Comparison of ENCODE assay signal across 19 cellular contexts in the genomic region with DNA sequence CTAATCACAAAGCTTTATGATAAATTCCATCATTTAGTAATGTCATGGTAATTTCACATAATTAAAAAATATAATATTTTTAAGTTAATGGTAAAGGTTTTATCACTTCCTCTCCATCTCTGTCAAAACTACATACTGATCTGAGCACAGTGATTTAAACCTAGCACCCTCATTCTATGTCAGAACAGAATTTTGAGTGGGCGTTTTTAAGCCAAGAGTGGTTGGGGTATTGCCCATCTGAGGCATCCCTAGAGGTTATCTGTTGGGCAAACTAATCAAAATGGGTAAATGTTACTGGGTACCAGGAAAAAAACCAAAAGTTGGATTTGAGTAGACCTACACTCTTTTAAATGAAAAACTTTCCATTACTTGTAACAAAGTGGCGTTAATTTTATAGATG.
DNase-seq lines count a peak whose midpoint lies in the region; ATAC-seq lines count a peak whose summit lies in the region.
"Had no signal": no experiment of that assay in that cellular context is flagged by ENCODE, and none has a peak within 500 bp of the region (broad histone marks: within the 10 kb centered on the region; RNA-seq: fewer than 3 reads in every experiment).

No MANE protein-coding gene starts in this region.

- H3K36me3 Mint-ChIP-seq in activated T-cell treated with anti-CD3 and anti-CD28 coated beads, Interleukin-2, amount 50 U/mL, for 24 hours (ENCODE audit: low read depth) = peaks cover 20% of the 10 kb centered on the region

- peaks cover 63% of the 10 kb centered on the region for H3K4me1 Mint-ChIP-seq in activated T-cell treated with anti-CD3 and anti-CD28 coated beads, Interleukin-2, amount 50 U/mL, for 24 hours (ENCODE audit: low read depth)

- H3K4me3 Mint-ChIP-seq in activated T-cell treated with anti-CD3 and anti-CD28 coated beads, Interleukin-2, amount 50 U/mL, for 24 hours = peak overlapping the region; percentile 6
- H3K4me3 Mint-ChIP-seq: CD4-positive, alpha-beta T cell had no signal

- H3K27me3 Mint-ChIP-seq in activated T-cell treated with anti-CD3 and anti-CD28 coated beads, Interleukin-2, amount 50 U/mL, for 24 hours = no peaks in the 10 kb centered on the region
- H3K27me3 Mint-ChIP-seq: CD4-positive, alpha-beta T cell had no signal

- peaks cover 8% of the 10 kb centered on the region for H3K9me3 Mint-ChIP-seq in activated T-cell treated with anti-CD3 and anti-CD28 coated beads, Interleukin-2, amount 50 U/mL, for 24 hours
- H3K9me3 Mint-ChIP-seq: CD4-positive, alpha-beta T cell had no signal

- no peak for DNase-seq in activated T-cell treated with anti-CD3 and anti-CD28 coated beads, Interleukin-2, amount 50 U/mL, for 24 hours
- DNase-seq in activated T-cell treated with anti-CD3 and anti-CD28 coated beads for 4 hours = no peak
- peak; percentile 58 for DNase-seq in stimulated activated CD4-positive, alpha-beta T cell treated with anti-CD3 and anti-CD28 coated beads, Interleukin-4, amount 100 ng/mL, for 24 hours
- no peak for DNase-seq in NCI-H2081 (lab: John Stamatoyannopoulos, UW)
- DNase-seq: ACHN; activated CD4-positive, alpha-beta T cell treated with anti-CD3 and anti-CD28 coated beads, Interleukin-2, amount 50 U/mL, for 4 hours; CD4-positive, alpha-beta T cell; DND-41; GOT3; MM.1S; NCI-H187; NCI-H510A; OCI-M1; SJCRH30; trophoblast cell had no signal

- peak overlapping the region; percentile 95 for H3K27ac Mint-ChIP-seq in activated T-cell treated with anti-CD3 and anti-CD28 coated beads, Interleukin-2, amount 50 U/mL, for 24 hours
- H3K27ac Mint-ChIP-seq: CD4-positive, alpha-beta T cell had no signal

- ATAC-seq in GM18508 (IDR thresholded peaks at IDR 0.05; ENCODE audit: insufficient read depth, unreplicated experiment) (peak; percentile 29), HG02763 (IDR thresholded peaks at IDR 0.05; ENCODE audit: unreplicated experiment) (peak; percentile 49), HG02870 (IDR thresholded peaks at IDR 0.05; ENCODE audit: unreplicated experiment) (no peak), GM21515 (IDR thresholded peaks at IDR 0.05; ENCODE audit: unreplicated experiment) (no peak)

Comparison
In these comparisons a context has a peak if more than half of its experiments do, and no peak if none do; other contexts are left out.
1. ATAC-seq: peak in GM18508 (single experiment) and HG02763 (single experiment); none in HG02870 (single experiment) and GM21515 (single experiment).